23 cellular contexts compared by ENCODE assay signal in the genomic region with DNA sequence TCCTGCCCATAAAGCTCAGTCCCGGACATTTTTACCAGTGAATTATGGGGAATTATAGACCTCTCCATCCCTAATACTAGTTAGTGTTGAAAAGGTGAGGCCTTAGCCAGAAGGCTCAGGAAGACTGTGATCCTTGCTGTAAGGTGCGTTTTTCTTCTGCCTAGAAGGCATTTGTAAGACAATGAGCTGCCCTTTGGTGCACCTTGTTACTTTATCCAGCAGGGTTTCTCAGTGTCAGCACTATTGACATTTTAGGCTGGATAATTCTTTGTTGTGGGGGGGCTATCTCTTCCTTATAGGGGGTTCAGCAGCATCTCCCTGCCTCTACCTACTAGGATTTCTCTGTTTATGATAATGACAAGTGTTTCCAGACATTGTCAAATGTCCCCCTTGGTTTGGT.
"Had no signal": no experiment of that assay in that cellular context is flagged by ENCODE, and none has a peak within 500 bp of the region (broad histone marks: within the 10 kb centered on the region; RNA-seq: fewer than 3 reads in every experiment).

No MANE protein-coding gene starts in this region.

- H3K4me3 Mint-ChIP-seq: activated naive CD8-positive, alpha-beta T cell treated with anti-CD3 and anti-CD28 coated beads for 36 hours; activated T-cell treated with anti-CD3 and anti-CD28 coated beads, Interleukin-2, amount 50 U/mL, for 4 hours; nephron; stimulated activated naive CD8-positive, alpha-beta T cell treated with anti-CD3 and anti-CD28 coated beads, Interleukin-15, Interleukin-2, amounts not matched to agents 100 ng/mL and 50 ng/mL, for 24 hours; T-helper 1 cell treated with Interleukin-12 subunit alpha and Interleukin-12 subunit beta and Interleukin-4 antibody, amounts not matched to agents 30 μg/mL and 1 μg/mL, for 36 hours had no signal

- H3K27ac ChIP-seq: neutrophil, pancreas, psoas muscle, right atrium auricular region, skin epidermis, thyroid gland, upper lobe of right lung had no signal

- H3K27ac Mint-ChIP-seq: activated naive CD8-positive, alpha-beta T cell treated with anti-CD3 and anti-CD28 coated beads for 36 hours; activated T-helper 2 cell treated with anti-CD3 and anti-CD28 coated beads, Interferon-gamma antibody, Interleukin-2, Interleukin-4, amounts not matched to agents 10 μg/mL and 5 μg/mL and 100 μg/mL, durations not matched to agents 14 hours and 24 hours and 36 hours; nephron; stimulated activated naive CD8-positive, alpha-beta T cell treated with anti-CD3 and anti-CD28 coated beads, Interleukin-15, Interleukin-2, amounts not matched to agents 100 ng/mL and 50 ng/mL, for 24 hours; T-helper 1 cell treated with Interleukin-12 subunit alpha and Interleukin-12 subunit beta and Interleukin-4 antibody, amounts not matched to agents 30 μg/mL and 1 μg/mL, for 36 hours had no signal

- H3K27me3 Mint-ChIP-seq: activated naive CD8-positive, alpha-beta T cell treated with anti-CD3 and anti-CD28 coated beads for 36 hours; stimulated activated naive CD8-positive, alpha-beta T cell treated with anti-CD3 and anti-CD28 coated beads, Interleukin-15, Interleukin-2, amounts not matched to agents 100 ng/mL and 50 ng/mL, for 24 hours had no signal

- H3K36me3 Mint-ChIP-seq: activated naive CD8-positive, alpha-beta T cell treated with anti-CD3 and anti-CD28 coated beads for 36 hours had no signal

- H3K4me1 ChIP-seq: pancreas, psoas muscle, right atrium auricular region, thyroid gland, upper lobe of right lung had no signal

- H3K9me3 ChIP-seq: neutrophil, pancreas, psoas muscle, right atrium auricular region, thyroid gland, upper lobe of right lung had no signal

- H3K9me3 Mint-ChIP-seq: activated naive CD8-positive, alpha-beta T cell treated with anti-CD3 and anti-CD28 coated beads for 36 hours; activated T-cell treated with anti-CD3 and anti-CD28 coated beads, Interleukin-2, amount 50 U/mL, for 4 hours; activated T-helper 2 cell treated with anti-CD3 and anti-CD28 coated beads, Interferon-gamma antibody, Interleukin-2, Interleukin-4, amounts not matched to agents 10 μg/mL and 5 μg/mL and 100 μg/mL, durations not matched to agents 14 hours and 24 hours and 36 hours; nephron; stimulated activated naive CD8-positive, alpha-beta T cell treated with anti-CD3 and anti-CD28 coated beads, Interleukin-15, Interleukin-2, amounts not matched to agents 100 ng/mL and 50 ng/mL, for 24 hours; T-helper 1 cell treated with Interleukin-12 subunit alpha and Interleukin-12 subunit beta and Interleukin-4 antibody, amounts not matched to agents 30 μg/mL and 1 μg/mL, for 36 hours had no signal

- ATAC-seq: activated T-cell treated with anti-CD3 and anti-CD28 coated beads, Interleukin-2, amount 50 U/mL, for 4 hours; left colon; pancreas; psoas muscle; upper lobe of right lung had no signal

- H3K4me3 ChIP-seq: pancreas, psoas muscle, right atrium auricular region, skin epidermis, thyroid gland, upper lobe of right lung had no signal

- H3K4me1 Mint-ChIP-seq: activated naive CD8-positive, alpha-beta T cell treated with anti-CD3 and anti-CD28 coated beads for 36 hours; nephron had no signal

- H3K27me3 ChIP-seq: neutrophil, pancreas, right atrium auricular region, thyroid gland, upper lobe of right lung had no signal

- DNase-seq: activated CD4-positive, alpha-beta T cell treated with anti-CD3 and anti-CD28 coated beads for 4 hours; activated CD4-positive, alpha-beta T cell treated with anti-CD3 and anti-CD28 coated beads, Interleukin-2, amount 50 U/mL, for 48 hours; activated CD4-positive, CD25-positive, alpha-beta regulatory T cell; activated naive CD4-positive, alpha-beta T cell treated with Interleukin-2 at 50 U/mL for 16 hours; activated naive CD8-positive, alpha-beta T cell treated with anti-CD3 and anti-CD28 coated beads for 36 hours; activated T-cell treated with anti-CD3 and anti-CD28 coated beads, Interleukin-2, amount 50 U/mL, for 4 hours; central memory CD4-positive, alpha-beta T cell; foreskin fibroblast; left colon; pancreas; psoas muscle; stimulated activated CD4-positive, alpha-beta T cell treated with anti-CD3 and anti-CD28 coated beads, Interleukin-1b, Interleukin-23, amount 100 ng/mL, for 48 hours; substantia nigra; T1000; thyroid gland; upper lobe of right lung had no signal
